In the genomic region with DNA sequence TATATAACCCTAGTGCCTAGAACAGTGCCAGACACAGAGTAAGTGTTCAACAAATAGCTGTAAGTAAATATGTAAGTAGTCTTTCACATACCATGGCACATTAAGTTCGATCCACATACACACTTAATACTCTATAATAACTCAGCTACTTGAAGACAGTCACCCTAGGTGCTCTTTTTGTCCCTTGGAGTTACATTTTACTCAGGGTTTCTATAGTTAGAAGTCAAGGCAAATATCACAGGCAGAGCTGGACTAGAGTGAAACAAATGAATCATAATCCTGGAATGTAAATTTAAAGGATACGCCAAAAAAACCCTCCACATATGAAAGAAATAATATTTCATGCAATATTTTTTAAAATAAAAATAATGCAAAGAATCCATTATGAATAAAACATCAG, we compare ENCODE assay signal across 24 cellular contexts.
DNase-seq lines count a peak whose midpoint lies in the region; ATAC-seq and TF ChIP-seq lines count a peak whose summit lies in the region.
"Had no signal": no experiment of that assay in that cellular context is flagged by ENCODE, and none has a peak within 500 bp of the region (broad histone marks: within the 10 kb centered on the region; RNA-seq: fewer than 3 reads in every experiment).

No MANE protein-coding gene starts in this region.

- TF ChIP-seq CTCF in right atrium auricular region (IDR thresholded peaks at IDR 0.05) (no peak), brain microvascular endothelial cell (IDR thresholded peaks at IDR 0.05; ENCODE audit: low read depth, low read length, missing control alignments) (no peak), foreskin fibroblast (IDR thresholded peaks at IDR 0.05; ENCODE audit: low read depth, low read length) (no peak), thoracic aorta (IDR thresholded peaks at IDR 0.05) (no peak)

- intact Hi-C loops in Right ventricle myocardium inferior (cut with DNase I), result no loop called here

- H3K27ac ChIP-seq in right atrium auricular region (peak overlapping the region in 1 of 2 donors; percentile 17), brain microvascular endothelial cell (peak overlapping the region; percentile 68), thoracic aorta (peak overlapping the region; percentile 42 to 44)
- H3K27ac ChIP-seq: BLaER1 treated with 17β-estradiol and CSF1 and Interleukin-3, amounts not matched to agents 10 nM and 100 nM; upper lobe of right lung had no signal

- no peak overlapping the region for H3K4me3 ChIP-seq in right atrium auricular region
- H3K4me3 ChIP-seq in brain microvascular endothelial cell (ENCODE audit: low read depth, low read length), result no peak overlapping the region
- H3K4me3 ChIP-seq in foreskin fibroblast (ENCODE audit: low read depth in 1 of 2, low read length in 2 of 2), result no peak overlapping the region
- no peak overlapping the region for H3K4me3 ChIP-seq in thoracic aorta
- H3K4me3 ChIP-seq: BLaER1 treated with 17β-estradiol and CSF1 and Interleukin-3, amounts not matched to agents 10 nM and 100 nM; GM12878; SJCRH30; upper lobe of right lung had no signal

- H3K36me3 ChIP-seq in right atrium auricular region (no peaks in the 10 kb centered on the region), brain microvascular endothelial cell (replicated peaks) (no peaks in the 10 kb centered on the region), thoracic aorta (no peaks in the 10 kb centered on the region)
- H3K36me3 ChIP-seq: BLaER1 treated with 17β-estradiol and CSF1 and Interleukin-3, amounts not matched to agents 10 nM and 100 nM; SJCRH30; upper lobe of right lung had no signal

- no peak for DNase-seq in Right ventricle myocardium inferior (ENCODE audit: missing footprints)
- DNase-seq in right atrium auricular region (ENCODE audit: low spot score), result no peak
- no peak for DNase-seq in brain microvascular endothelial cell
- DNase-seq in foreskin fibroblast, result peak; percentile 30 to 64
- DNase-seq in thoracic aorta (ENCODE audit: low spot score), result no peak
- DNase-seq in central memory CD4-positive, alpha-beta T cell, result no peak
- no peak for DNase-seq in activated T-cell treated with anti-CD3 and anti-CD28 coated beads for 4 hours
- DNase-seq: 8988T; activated CD4-positive, CD25-positive, alpha-beta regulatory T cell; activated CD8-positive, alpha-beta T cell treated with anti-CD3 and anti-CD28 coated beads for 36 hours; activated T-cell treated with anti-CD3 and anti-CD28 coated beads, Interleukin-2, amount 50 U/mL, for 24 hours; GDM1; H7; kidney glomerular epithelial cell; natural killer cell; NCI-H2171; OCI-M1; small intestine; stimulated activated CD4-positive, alpha-beta T cell treated with anti-CD3 and anti-CD28 coated beads, Interleukin-2, amount 100 ng/mL, for 48 hours; upper lobe of right lung had no signal

- H3K27me3 ChIP-seq in right atrium auricular region, result no peaks in the 10 kb centered on the region
- no peaks in the 10 kb centered on the region for H3K27me3 ChIP-seq in brain microvascular endothelial cell (replicated peaks)
- H3K27me3 ChIP-seq in thoracic aorta (replicated peaks; ENCODE audit: insufficient read depth), result no peaks in the 10 kb centered on the region
- H3K27me3 ChIP-seq: BLaER1 treated with 17β-estradiol and CSF1 and Interleukin-3, amounts not matched to agents 10 nM and 100 nM; SJCRH30; upper lobe of right lung had no signal

- in situ Hi-C loops in brain microvascular endothelial cell (cut with HindIII; ENCODE audit: low pct_ligation_motif_present, low sequenced_read_pairs), result no loop called here

- H3K9me3 ChIP-seq in right atrium auricular region, result peaks cover 0 to 7% of the 10 kb centered on the region in 2 donors
- no peaks in the 10 kb centered on the region for H3K9me3 ChIP-seq in thoracic aorta
- H3K9me3 ChIP-seq: SJCRH30, upper lobe of right lung had no signal

- ATAC-seq in Right ventricle myocardium inferior (peak; percentile 53), thoracic aorta (ENCODE audit: insufficient number of reproducible peaks, low FRiP score, low read depth) (no peak), GM18511 (IDR thresholded peaks at IDR 0.05; ENCODE audit: unreplicated experiment) (no peak)
- ATAC-seq: activated CD8-positive, alpha-beta T cell treated with anti-CD3 and anti-CD28 coated beads for 36 hours; GM12878; natural killer cell; upper lobe of right lung had no signal

- H3K4me1 ChIP-seq in right atrium auricular region (peaks cover 0 to 15% of the 10 kb centered on the region in 2 donors), thoracic aorta (ENCODE audit: control insufficient read depth in 1 of 2, low read depth in 2 of 2) (peaks cover 21 to 47% of the 10 kb centered on the region in 2 donors)
- H3K4me1 ChIP-seq: upper lobe of right lung had no signal

Comparison
In these comparisons a context has a peak if more than half of its experiments do, and no peak if none do; other contexts are left out.
1. DNase-seq: peak in foreskin fibroblast (2 of 2); none in Right ventricle myocardium inferior (single experiment), right atrium auricular region (single experiment), brain microvascular endothelial cell (single experiment), thoracic aorta (single experiment), central memory CD4-positive, alpha-beta T cell (single experiment) and activated T-cell treated with anti-CD3 and anti-CD28 coated beads for 4 hours (single experiment).